In genomic region chr1:95022527-95022926, GRCh38 we compare ENCODE assay signal across 17 cellular contexts. TPM values are rescaled to one million over a fixed set of nuclear protein-coding genes. Genes with fewer than 3 reads are reported as not detected.
DNase-seq lines count a peak whose midpoint lies in the region; ATAC-seq and TF ChIP-seq lines count a peak whose summit lies in the region.
"Had no signal": no experiment of that assay in that cellular context is flagged by ENCODE, and none has a peak within 500 bp of the region (broad histone marks: within the 10 kb centered on the region; RNA-seq: fewer than 3 reads in every experiment).

No MANE protein-coding gene starts in this region.

- no peak for DNase-seq in heart left ventricle
- DNase-seq in left ventricle myocardium superior = no peak
- DNase-seq in fibroblast of lung (ENCODE audit: low read depth in 2 of 2) = peak in 1 of 2 donors; percentile 79
- no peak for DNase-seq in sciatic nerve (ENCODE audit: low spot score)
- no peak for DNase-seq in vagina (ENCODE audit: extremely low spot score in 2 of 2)
- no peak for DNase-seq in AG08396 (ENCODE audit: low spot score)
- no peak for DNase-seq in NCI-H345 treated with DMSO at 0.1 percent for 48 hours (lab: John Stamatoyannopoulos, UW; ENCODE audit: unreplicated experiment)
- no peak for DNase-seq in middle frontal gyrus (ENCODE audit: extremely low spot score, low spot score)
- DNase-seq: activated CD4-positive, alpha-beta T cell treated with anti-CD3 and anti-CD28 coated beads, Interleukin-2, amount 50 U/mL, for 1 hour; activated T-cell treated with anti-CD3 and anti-CD28 coated beads, Interleukin-2, amount 50 U/mL, for 1 hour; DMS53; islet precursor cell; NCI-H146; NCI-H524 treated with DMSO at 0.1 percent for 48 hours; OCI-M1; psoas muscle had no signal

- H4K20me1 ChIP-seq in fibroblast of lung (ENCODE audit: control insufficient read depth, extremely low read depth, insufficient read depth, low read length) = no peaks in the 10 kb centered on the region

- no peaks in the 10 kb centered on the region for H3K79me2 ChIP-seq in fibroblast of lung (ENCODE audit: control insufficient read depth, insufficient read depth, low read length)

- TF ChIP-seq CTCF in heart left ventricle (IDR thresholded peaks at IDR 0.05) = no peak
- TF ChIP-seq CTCF in fibroblast of lung (conservative IDR thresholded peaks at IDR 0.05 in 1 of 2, IDR thresholded peaks at IDR 0.05 in 1 of 2; ENCODE audit: low read depth in 1 of 2, low read length in 2 of 2) = no peak
- no peak for TF ChIP-seq CTCF in vagina (IDR thresholded peaks at IDR 0.05)

- TF ChIP-seq POLR2A in heart left ventricle (IDR thresholded peaks at IDR 0.05) (no peak), vagina (IDR thresholded peaks at IDR 0.05) (no peak)

- peak in 1 of 4 donors; percentile 22 for ATAC-seq in heart left ventricle
- no peak for ATAC-seq in left ventricle myocardium superior
- ATAC-seq in sciatic nerve = peak; percentile 5
- ATAC-seq: psoas muscle had no signal

- intact Hi-C loops in heart left ventricle (cut with DNase I) (loop anchor here in 3 of 10 donors (5.0 kb wide), 2 partner anchors 40 to 95 kb away; partner anchors contain the start of gene CNN3 (in 2 of the 3)), left ventricle myocardium superior (cut with micrococcal nuclease) (no loop called here), sciatic nerve (cut with DNase I) (no loop called here), vagina (cut with DNase I) (no loop called here)

- no peak overlapping the region for H3K9ac ChIP-seq in fibroblast of lung (ENCODE audit: insufficient read depth, low read length)

- peaks cover 0 to 43% (median 28%) of the 10 kb centered on the region in 12 donors for H3K4me1 ChIP-seq in heart left ventricle
- peaks cover 17% of the 10 kb centered on the region for H3K4me1 ChIP-seq in fibroblast of lung (ENCODE audit: control insufficient read depth, extremely low read depth, insufficient read depth, low read length)
- H3K4me1 ChIP-seq in vagina = peaks cover 32% of the 10 kb centered on the region

- peak overlapping the region; percentile 19 for H2AFZ ChIP-seq in fibroblast of lung (ENCODE audit: low read length)

- peaks cover 0 to 14% (median 0%) of the 10 kb centered on the region in 9 donors for H3K36me3 ChIP-seq in heart left ventricle
- no peaks in the 10 kb centered on the region for H3K36me3 ChIP-seq in fibroblast of lung (ENCODE audit: control insufficient read depth, insufficient read depth, low read length)
- H3K36me3 ChIP-seq in vagina = no peaks in the 10 kb centered on the region
- H3K36me3 ChIP-seq: cardiac muscle cell had no signal

- 50 to 68% (median 55%) methylated on average over 1 of the region's 1 CpG for WGBS in heart left ventricle, 4 donors

- H3K27me3 ChIP-seq in heart left ventricle (no peaks in the 10 kb centered on the region), fibroblast of lung (ENCODE audit: control insufficient read depth, insufficient read depth, low read length) (no peaks in the 10 kb centered on the region), vagina (no peaks in the 10 kb centered on the region)
- H3K27me3 ChIP-seq: cardiac muscle cell had no signal

- H3K9me3 ChIP-seq in heart left ventricle (peaks cover 0 to 10% (median 0%) of the 10 kb centered on the region in 12 donors), fibroblast of lung (ENCODE audit: control insufficient read depth, insufficient read depth, low read depth, low read length) (no peaks in the 10 kb centered on the region), vagina (no peaks in the 10 kb centered on the region)
- H3K9me3 ChIP-seq: psoas muscle had no signal

- peak overlapping the region in 1 of 12 donors; percentile 11 for H3K4me3 ChIP-seq in heart left ventricle
- H3K4me3 ChIP-seq in fibroblast of lung (replicated peaks in 1 of 4; ENCODE audit: control extremely low read depth in 1 of 4, insufficient read depth in 1 of 4, low read depth in 3 of 4, low read length in 4 of 4) = peak overlapping the region in 1 of 4 experiments; percentile 50
- no peak overlapping the region for H3K4me3 ChIP-seq in vagina
- H3K4me3 ChIP-seq: cardiac muscle cell, psoas muscle had no signal

- peak overlapping the region; percentile 92 for H3K4me2 ChIP-seq in fibroblast of lung (ENCODE audit: extremely low read depth, insufficient read depth, low read length)

- H3K27ac ChIP-seq in heart left ventricle = peak overlapping the region in 11 of 12 donors; percentile 19 to 82 (median 62)
- H3K27ac ChIP-seq in fibroblast of lung (ENCODE audit: insufficient read depth, low read length) = peak overlapping the region; percentile 44
- peak overlapping the region; percentile 73 for H3K27ac ChIP-seq in vagina
- H3K27ac ChIP-seq: cardiac muscle cell had no signal

RNA-seq across cellular contexts. Expression of gene ALG14, which starts 50.2 kb away (rescaled TPM):
- total RNA-seq in heart left ventricle (1 to 10 TPM in 7 of 9 donors, under 1 TPM in 2; 0.56 to 4.7 (median 3.2) TPM), left ventricle myocardium superior (1.3 TPM), fibroblast of lung (3.8 and 4.6 TPM in 2 replicates), sciatic nerve (5.6 TPM), vagina (0.74 TPM)
- polyA plus RNA-seq in heart left ventricle (1 to 10 TPM in 1 of 2 donors, under 1 TPM in 1; 0.76 to 1.8 TPM), fibroblast of lung (3.5 TPM in 2 replicates)
- polyA plus RNA-seq in fibroblast of lung (2012) = 6.0 and 6.5 TPM in 2 replicates
- polyA minus RNA-seq in fibroblast of lung (ENCODE audit: low replicate concordance) = 0.74 and 0.79 TPM in 2 replicates
